ENCODE assay signal across 11 cellular contexts in the genomic region with DNA sequence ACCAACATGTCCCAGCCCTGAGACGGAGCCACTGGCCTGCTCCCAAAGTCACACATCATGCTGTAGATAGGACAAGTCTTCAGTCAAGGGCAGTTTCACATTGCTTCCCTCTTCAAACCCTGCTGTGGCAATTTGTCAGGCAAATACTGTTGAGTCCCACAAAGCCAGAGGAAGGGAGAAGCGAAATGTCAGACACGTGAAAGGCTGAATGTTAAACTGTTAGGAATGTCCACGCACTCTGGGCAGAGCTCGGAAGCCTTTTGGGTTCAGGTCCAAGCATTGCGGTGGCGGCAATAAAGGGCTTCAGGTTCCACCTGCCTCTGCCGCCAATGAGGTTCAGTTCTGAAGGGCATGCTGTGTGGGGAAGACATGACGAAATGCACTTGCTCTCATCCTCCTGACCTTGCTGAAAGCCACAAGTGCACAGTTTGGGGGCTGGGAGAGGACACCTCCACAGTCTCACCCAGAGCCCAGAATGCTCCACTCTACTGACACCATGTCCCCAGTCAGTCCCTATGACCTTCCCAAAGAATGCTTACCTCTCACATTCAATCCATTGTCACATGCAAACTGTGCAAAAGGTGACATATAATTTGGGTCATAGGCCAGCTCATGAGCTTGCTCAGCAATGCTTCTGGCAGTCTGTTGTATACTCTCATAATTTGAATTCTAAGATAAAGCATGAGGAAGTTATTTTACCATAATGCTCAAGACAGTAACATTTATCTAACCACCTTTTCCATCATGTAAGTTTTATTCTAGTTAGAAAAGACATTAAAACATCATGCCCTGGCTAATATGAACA. TPM values are rescaled to one million over a fixed set of nuclear protein-coding genes. Genes with fewer than 3 reads are reported as not detected.
DNase-seq lines count a peak whose midpoint lies in the region; ATAC-seq and TF ChIP-seq lines count a peak whose summit lies in the region.
"Had no signal": no experiment of that assay in that cellular context is flagged by ENCODE, and none has a peak within 500 bp of the region (broad histone marks: within the 10 kb centered on the region; RNA-seq: fewer than 3 reads in every experiment).

No MANE protein-coding gene starts in this region.

- ATAC-seq in heart left ventricle (peak; percentile 83 to 92 (median 85)), GM18909 (IDR thresholded peaks at IDR 0.05; ENCODE audit: poor library complexity, unreplicated experiment) (no peak)
- ATAC-seq: GM23338 had no signal

- peak; percentile 78 to 83 for DNase-seq in SJCRH30
- peak; percentile 51 to 86 (median 69) for DNase-seq in heart left ventricle
- no peak for DNase-seq in sigmoid colon
- no peak for DNase-seq in effector memory CD4-positive, alpha-beta T cell
- DNase-seq in activated naive CD4-positive, alpha-beta T cell treated with anti-CD3 and anti-CD28 coated beads, Interleukin-2, amount 50 U/mL, for 16 hours, result no peak
- no peak for DNase-seq in UCSD-AML1 (lab: John Stamatoyannopoulos, UW; ENCODE audit: unreplicated experiment)
- DNase-seq: erythroblast, NCI-H2081 treated with DMSO at 0.1 percent for 48 hours had no signal

- H3K27ac ChIP-seq in HEK293 (ENCODE audit: extremely low read depth, low read depth, low read length) (0 out of 2 replicates have a peak overlapping the region, but pooled peaks have one; percentile 14), SJCRH30 (peak overlapping the region; percentile 84), heart left ventricle (peak overlapping the region; percentile 68 to 95 (median 84)), sigmoid colon (peak overlapping the region; percentile 46 to 88 (median 74))
- no peak overlapping the region for H3K27ac ChIP-seq in effector memory CD4-positive, alpha-beta T cell (ENCODE audit: insufficient read depth, low read length, poor library complexity, severe bottlenecking)

- no peak for TF ChIP-seq EP300 in sigmoid colon (IDR thresholded peaks at IDR 0.05)

- TF ChIP-seq POLR2A in heart left ventricle (IDR thresholded peaks at IDR 0.05), result no peak
- TF ChIP-seq POLR2A in sigmoid colon (IDR thresholded peaks at IDR 0.05), result no peak

- H3K4me1 ChIP-seq in HEK293 (ENCODE audit: control insufficient read depth, insufficient read depth, low read length), result peaks cover 23% of the 10 kb centered on the region
- H3K4me1 ChIP-seq in SJCRH30, result peaks cover 20% of the 10 kb centered on the region
- H3K4me1 ChIP-seq in heart left ventricle, result peaks cover 3 to 77% (median 24%) of the 10 kb centered on the region in 12 donors
- peaks cover 0 to 70% (median 52%) of the 10 kb centered on the region in 4 donors for H3K4me1 ChIP-seq in sigmoid colon
- H3K4me1 ChIP-seq in effector memory CD4-positive, alpha-beta T cell (ENCODE audit: control insufficient read depth, insufficient read depth, low read length, poor library complexity, severe bottlenecking), result no peaks in the 10 kb centered on the region

- 47 to 72% (median 55%) methylated on average over 9 of the region's 9 CpGs for WGBS in heart left ventricle, 4 donors
- WGBS in sigmoid colon, 2 donors, result 56 to 77% methylated on average over 9 of the region's 9 CpGs

- H3K27me3 ChIP-seq in SJCRH30, result no peaks in the 10 kb centered on the region
- no peaks in the 10 kb centered on the region for H3K27me3 ChIP-seq in heart left ventricle
- H3K27me3 ChIP-seq in sigmoid colon, result no peaks in the 10 kb centered on the region
- H3K27me3 ChIP-seq in effector memory CD4-positive, alpha-beta T cell (replicated peaks; ENCODE audit: control insufficient read depth, insufficient read depth, low read length, poor library complexity, severe bottlenecking), result no peaks in the 10 kb centered on the region

- no peak overlapping the region for H3K4me3 ChIP-seq in HEK293 (ENCODE audit: low read depth, low read length)
- no peak overlapping the region for H3K4me3 ChIP-seq in SJCRH30
- H3K4me3 ChIP-seq in heart left ventricle, result no peak overlapping the region
- H3K4me3 ChIP-seq in sigmoid colon, result no peak overlapping the region
- no peak overlapping the region for H3K4me3 ChIP-seq in effector memory CD4-positive, alpha-beta T cell (ENCODE audit: insufficient read depth, low read depth, low read length, poor library complexity, severe bottlenecking)
- H3K4me3 ChIP-seq: GM23338 had no signal

- TF ChIP-seq CTCF in HEK293 (tag by site-specific recombination; IDR thresholded peaks at IDR 0.05) (no peak), heart left ventricle (IDR thresholded peaks at IDR 0.05) (no peak), sigmoid colon (IDR thresholded peaks at IDR 0.05) (no peak)

- H3K9me3 ChIP-seq in HEK293 (ENCODE audit: control insufficient read depth, insufficient read depth, low read depth, low read length) (no peaks in the 10 kb centered on the region), SJCRH30 (replicated peaks) (no peaks in the 10 kb centered on the region), heart left ventricle (no peaks in the 10 kb centered on the region), sigmoid colon (no peaks in the 10 kb centered on the region)
- no peaks in the 10 kb centered on the region for H3K9me3 ChIP-seq in effector memory CD4-positive, alpha-beta T cell (ENCODE audit: control insufficient read depth, low read length)

- POLR2A ChIA-PET in HEK293 (lab: Yijun Ruan, JAX), result no interaction called here

- peaks cover 7 to 40% of the 10 kb centered on the region in 2 experiments for H3K36me3 ChIP-seq in HEK293 (ENCODE audit: control insufficient read depth in 2 of 2, insufficient read depth in 1 of 2, low read length in 2 of 2)
- H3K36me3 ChIP-seq in SJCRH30, result peaks cover 7% of the 10 kb centered on the region; the same call in 1 of the 2 replicates
- peaks cover 0 to 76% (median 46%) of the 10 kb centered on the region in 9 donors for H3K36me3 ChIP-seq in heart left ventricle
- H3K36me3 ChIP-seq in sigmoid colon, result peaks cover 0 to 36% (median 11%) of the 10 kb centered on the region in 4 donors
- H3K36me3 ChIP-seq in effector memory CD4-positive, alpha-beta T cell (ENCODE audit: control insufficient read depth, insufficient read depth, low read length), result peaks cover 48% of the 10 kb centered on the region

- CTCF ChIA-PET in HEK293 (lab: Yijun Ruan, JAX), result interaction anchor here (0.5 to 1.0 kb wide), 5 partner anchors 12 to 75 kb away, joined by 3 to 4 read pairs (median 3); no protein-coding TSS in a partner anchor

- intact Hi-C loops in heart left ventricle (cut with DNase I), result loop anchor here in 4 of 10 donors (5.0 to 10.0 kb wide), 3 partner anchors 44 to 49 kb away; a partner anchor contains a TSS
- intact Hi-C loops in sigmoid colon (cut with DNase I), result no loop called here

TF ChIP-seq in HEK293, 187 proteins besides CTCF, POLR2A, EP300 and RAD21 (continues in another document):
- TF ChIP-seq, protein P1, sequence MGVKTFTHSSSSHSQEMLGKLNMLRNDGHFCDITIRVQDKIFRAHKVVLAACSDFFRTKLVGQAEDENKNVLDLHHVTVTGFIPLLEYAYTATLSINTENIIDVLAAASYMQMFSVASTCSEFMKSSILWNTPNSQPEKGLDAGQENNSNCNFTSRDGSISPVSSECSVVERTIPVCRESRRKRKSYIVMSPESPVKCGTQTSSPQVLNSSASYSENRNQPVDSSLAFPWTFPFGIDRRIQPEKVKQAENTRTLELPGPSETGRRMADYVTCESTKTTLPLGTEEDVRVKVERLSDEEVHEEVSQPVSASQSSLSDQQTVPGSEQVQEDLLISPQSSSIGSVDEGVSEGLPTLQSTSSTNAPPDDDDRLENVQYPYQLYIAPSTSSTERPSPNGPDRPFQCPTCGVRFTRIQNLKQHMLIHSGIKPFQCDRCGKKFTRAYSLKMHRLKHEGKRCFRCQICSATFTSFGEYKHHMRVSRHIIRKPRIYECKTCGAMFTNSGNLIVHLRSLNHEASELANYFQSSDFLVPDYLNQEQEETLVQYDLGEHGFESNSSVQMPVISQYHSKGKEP (tag by site-specific recombination; IDR thresholded peaks at IDR 0.05), result no peak
- TF ChIP-seq, protein P2, sequence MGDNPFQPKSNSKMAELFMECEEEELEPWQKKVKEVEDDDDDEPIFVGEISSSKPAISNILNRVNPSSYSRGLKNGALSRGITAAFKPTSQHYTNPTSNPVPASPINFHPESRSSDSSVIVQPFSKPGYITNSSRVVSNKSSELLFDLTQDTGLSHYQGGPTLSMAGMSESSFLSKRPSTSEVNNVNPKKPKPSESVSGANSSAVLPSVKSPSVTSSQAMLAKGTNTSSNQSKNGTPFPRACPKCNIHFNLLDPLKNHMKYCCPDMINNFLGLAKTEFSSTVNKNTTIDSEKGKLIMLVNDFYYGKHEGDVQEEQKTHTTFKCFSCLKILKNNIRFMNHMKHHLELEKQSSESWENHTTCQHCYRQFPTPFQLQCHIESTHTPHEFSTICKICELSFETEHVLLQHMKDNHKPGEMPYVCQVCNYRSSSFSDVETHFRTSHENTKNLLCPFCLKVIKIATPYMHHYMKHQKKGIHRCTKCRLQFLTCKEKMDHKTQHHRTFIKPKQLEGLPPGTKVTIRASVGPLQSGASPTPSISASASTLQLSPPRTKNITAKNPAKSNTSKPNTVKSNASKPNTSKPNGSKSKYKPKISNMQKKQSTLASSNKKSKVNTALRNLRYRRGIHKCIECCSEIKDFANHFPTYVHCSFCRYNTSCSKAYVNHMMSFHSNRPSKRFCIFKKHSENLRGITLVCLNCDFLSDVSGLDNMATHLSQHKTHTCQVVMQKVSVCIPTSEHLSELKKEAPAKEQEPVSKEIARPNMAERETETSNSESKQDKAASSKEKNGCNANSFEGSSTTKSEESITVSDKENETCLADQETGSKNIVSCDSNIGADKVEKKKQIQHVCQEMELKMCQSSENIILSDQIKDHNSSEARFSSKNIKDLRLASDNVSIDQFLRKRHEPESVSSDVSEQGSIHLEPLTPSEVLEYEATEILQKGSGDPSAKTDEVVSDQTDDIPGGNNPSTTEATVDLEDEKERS (tag by site-specific recombination; IDR thresholded peaks at IDR 0.05), result no peak

RNA-seq across cellular contexts. Expression of a gene that starts 35.7 kb away (rescaled TPM):
- 1.1 and 2.7 TPM in 2 replicates for total RNA-seq in SJCRH30 (2014; rRNA removed; shearing (Covaris generic))
- 1 to 10 TPM in 5 of 9 donors, under 1 TPM in 2, not detected in 2; 0.67 to 4.8 (median 2.4) TPM for total RNA-seq in heart left ventricle
- polyA plus RNA-seq in heart left ventricle, result 10 to 100 TPM in 1 of 2 donors, under 1 TPM in 1; 0.34 to 12.0 TPM
- under 1 TPM; 0.41 to 0.71 (median 0.61) TPM for total RNA-seq in sigmoid colon
- polyA plus RNA-seq in sigmoid colon, result under 1 TPM in 2 of 3 donors, not detected in 1; 0.36 to 0.46 TPM
- total RNA-seq: GM23338 had no signal
- polyA plus RNA-seq: GM23338 had no signal

RNA-seq across cellular contexts. Expression of a gene that starts 35.9 kb away (rescaled TPM):
- total RNA-seq in SJCRH30 (2014; rRNA removed; shearing (Covaris generic)), result 73.2 and 91.5 TPM in 2 replicates
- total RNA-seq in heart left ventricle (100 to 1,000 TPM in 3 of 9 donors, 10 to 100 TPM in 6; 66.7 to 149 (median 89.5) TPM), sigmoid colon (100 to 1,000 TPM; 120 to 209 (median 172) TPM)
- polyA plus RNA-seq in heart left ventricle (100 to 1,000 TPM; 107 to 191 TPM), sigmoid colon (100 to 1,000 TPM; 157 to 281 (median 206) TPM)

RNA-seq across cellular contexts. Expression of a gene that starts 45.3 kb away (rescaled TPM):
- 6.6 and 6.9 TPM in 2 replicates for total RNA-seq in SJCRH30 (2014; rRNA removed; shearing (Covaris generic))
- 100 to 1,000 TPM in 1 of 9 donors, 10 to 100 TPM in 8; 47.5 to 113 (median 72.7) TPM for total RNA-seq in heart left ventricle
- 10 to 100 TPM; 26.6 to 53.1 TPM for polyA plus RNA-seq in heart left ventricle
- 10 to 100 TPM; 19.4 to 30.3 (median 22.5) TPM for total RNA-seq in sigmoid colon
- polyA plus RNA-seq in sigmoid colon, result 10 to 100 TPM; 16.1 to 24.5 (median 18.6) TPM

Comparison
In these comparisons a context has a peak if more than half of its experiments do, and no peak if none do; other contexts are left out.
1. DNase-seq: peak in SJCRH30 (2 of 2) and heart left ventricle (5 of 5); none in sigmoid colon (single experiment), effector memory CD4-positive, alpha-beta T cell (0 of 3), activated naive CD4-positive, alpha-beta T cell treated with anti-CD3 and anti-CD28 coated beads, Interleukin-2, amount 50 U/mL, for 16 hours (single experiment) and UCSD-AML1 (single experiment).